8 cellular contexts compared by ENCODE assay signal in genomic region chr2:235390108-235390815, GRCh38.
A peak's percentile ranks its signal among the peaks of the same experiment; 100 is the strongest.
DNase-seq lines count a peak whose midpoint lies in the region; ATAC-seq, FAIRE-seq and TF ChIP-seq lines count a peak whose summit lies in the region.

No MANE protein-coding gene starts in this region.

- H3K9me3 ChIP-seq in CD4-positive, alpha-beta T cell (ENCODE audit: control insufficient read depth, low read length), result no peaks in the 10 kb centered on the region
- no peaks in the 10 kb centered on the region for H3K9me3 ChIP-seq in K562 (replicated peaks; ENCODE audit: control insufficient read depth, insufficient read depth, low read depth, low read length)

- no peaks in the 10 kb centered on the region for H3K79me2 ChIP-seq in K562 (ENCODE audit: control insufficient read depth, insufficient read depth, low read length)

- CTCF ChIA-PET in CD4-positive, alpha-beta T cell (lab: Charles Lee), result no interaction called here
- CTCF ChIA-PET in K562 (lab: Yijun Ruan, JAX; ENCODE audit: low intra/inter-chr PET ratio), result no interaction called here

- no peaks in the 10 kb centered on the region for H3K36me3 ChIP-seq in K562 (ENCODE audit: control insufficient read depth, insufficient read depth, low read length)

- no peak for FAIRE-seq in K562 (lab: Jason Lieb, UNC)

- no peak for TF ChIP-seq CTCF in CD4-positive, alpha-beta T cell (IDR thresholded peaks at IDR 0.05)
- TF ChIP-seq CTCF in K562 (IDR thresholded peaks at IDR 0.05 in 2 of 3, conservative IDR thresholded peaks at IDR 0.05 in 1 of 3; ENCODE audit: insufficient read depth in 2 of 3, low read depth in 1 of 3, low read length in 3 of 3) (no peak), GM13977 (IDR thresholded peaks at IDR 0.05; ENCODE audit: extremely low read depth, insufficient read depth, missing control alignments) (no peak)

- H3K9me1 ChIP-seq in K562 (ENCODE audit: control insufficient read depth, insufficient read depth, low read length), result no peaks in the 10 kb centered on the region

- H3K4me3 ChIP-seq in K562, result no peak overlapping the region

- intact Hi-C loops in CD4-positive, alpha-beta T cell (cut with DNase I, micrococcal nuclease), result no loop called here
- intact Hi-C loops in K562 (cut with micrococcal nuclease), result no loop called here

- peak in 9 of 10 experiments; percentile 2 to 53 (median 10) for DNase-seq in CD4-positive, alpha-beta T cell
- DNase-seq in HCEC 1CT, result peak; percentile 20
- DNase-seq in SK-MEL-5 (ENCODE audit: low read depth, low spot score), result peak; percentile 60
- DNase-seq in K562 (ENCODE audit: extremely low read depth in 1 of 4, low spot score in 3 of 4), result peak in 1 of 4 experiments; percentile 23
- DNase-seq in stimulated activated CD4-positive, alpha-beta T cell treated with anti-CD3 and anti-CD28 coated beads, TNF-alpha, amount 100 ng/mL, for 24 hours (ENCODE audit: low read depth in 3 of 3), result peak in 2 of 3 experiments; percentile 3 to 32
- no peak for DNase-seq in AG20443 (ENCODE audit: low spot score)
- DNase-seq in GM13977 (ENCODE audit: low spot score), result no peak
- no peak for DNase-seq in islet precursor cell

- ATAC-seq in CD4-positive, alpha-beta T cell (ENCODE audit: poor library complexity), result peak; percentile 87
- peak; percentile 70 for ATAC-seq in K562

- no peak overlapping the region for H3K4me2 ChIP-seq in K562 (ENCODE audit: insufficient read depth, low read length)

- peak overlapping the region; percentile 6 for H3K27ac Mint-ChIP-seq in CD4-positive, alpha-beta T cell

- POLR2A ChIA-PET in CD4-positive, alpha-beta T cell (lab: Charles Lee), result no interaction called here
- POLR2A ChIA-PET in K562 (lab: Yijun Ruan, JAX), result interaction anchor here (1.7 kb wide), 1 partner anchor 18 kb away, joined by 8 read pairs; no protein-coding TSS in a partner anchor

- no peaks in the 10 kb centered on the region for H4K20me1 ChIP-seq in K562 (replicated peaks; ENCODE audit: control insufficient read depth, insufficient read depth, low read length)

- no peaks in the 10 kb centered on the region for H3K9me3 Mint-ChIP-seq in CD4-positive, alpha-beta T cell

- in situ Hi-C loops in SK-MEL-5 (cut with HindIII; ENCODE audit: low pct_unique_long_range_greater_than_20kb, low sequenced_read_pairs) (no loop called here), K562 (cut with MboI) (no loop called here), GM13977 (cut with MboI; ENCODE audit: low pct_unique_long_range_greater_than_20kb, low sequenced_read_pairs, unreplicated experiment) (no loop called here)

- H3K27ac ChIP-seq in CD4-positive, alpha-beta T cell (ENCODE audit: low read depth, low read length), result no peak overlapping the region
- no peak overlapping the region for H3K27ac ChIP-seq in K562 (ENCODE audit: extremely low read depth, low read depth, low read length)

- H3K27me3 ChIP-seq in CD4-positive, alpha-beta T cell (ENCODE audit: control insufficient read depth, insufficient read depth, low read length), result no peaks in the 10 kb centered on the region
- H3K27me3 ChIP-seq in K562 (ENCODE audit: control insufficient read depth in 2 of 2, insufficient read depth in 2 of 2, low read length in 2 of 2), result peaks cover 9 to 43% of the 10 kb centered on the region in 2 experiments

- TF ChIP-seq RAD21 in K562 (CRISPR knock-in tag; conservative IDR thresholded peaks at IDR 0.05 in 1 of 2, IDR thresholded peaks at IDR 0.05 in 1 of 2), result no peak

- H3K27me3 Mint-ChIP-seq in CD4-positive, alpha-beta T cell, result peaks cover 4% of the 10 kb centered on the region

- 5% methylated on average over 9 of the region's 13 CpGs for WGBS in K562 (ENCODE audit: insufficient coverage, low coverage, missing lambda C conversion rate)

- TF ChIP-seq EP300 in K562 (IDR thresholded peaks at IDR 0.05; ENCODE audit: low read length), result no peak

- H3K4me1 ChIP-seq in K562 (replicated peaks in 1 of 2; ENCODE audit: control insufficient read depth in 2 of 2, insufficient read depth in 2 of 2, low read length in 2 of 2), result no peaks in the 10 kb centered on the region; a peak in 2 of 5 replicates

- no TSS peak for BruUV-seq in K562 (replicated peaks; lab: Mats Ljungman, UMichigan)

- H2AFZ ChIP-seq in K562 (ENCODE audit: low read depth, low read length), result peak overlapping the region; percentile 63; the same call in 1 of the 2 replicates

- TF ChIP-seq POLR2A in K562 (conservative IDR thresholded peaks at IDR 0.05), result no peak

- no peaks in the 10 kb centered on the region for H3K36me3 Mint-ChIP-seq in CD4-positive, alpha-beta T cell (ENCODE audit: low read depth)

- H3K4me3 Mint-ChIP-seq in CD4-positive, alpha-beta T cell, result peak overlapping the region; percentile 52

- H3K4me1 Mint-ChIP-seq in CD4-positive, alpha-beta T cell (ENCODE audit: low read depth), result peaks cover 18% of the 10 kb centered on the region

- H3K9ac ChIP-seq in K562 (ENCODE audit: insufficient read depth in 1 of 2, low read depth in 2 of 2, low read length in 2 of 2), result no peak overlapping the region

TF ChIP-seq in K562, 482 proteins besides CTCF, POLR2A, EP300 and RAD21 (continues in another document):
- TF ChIP-seq, protein P1, sequence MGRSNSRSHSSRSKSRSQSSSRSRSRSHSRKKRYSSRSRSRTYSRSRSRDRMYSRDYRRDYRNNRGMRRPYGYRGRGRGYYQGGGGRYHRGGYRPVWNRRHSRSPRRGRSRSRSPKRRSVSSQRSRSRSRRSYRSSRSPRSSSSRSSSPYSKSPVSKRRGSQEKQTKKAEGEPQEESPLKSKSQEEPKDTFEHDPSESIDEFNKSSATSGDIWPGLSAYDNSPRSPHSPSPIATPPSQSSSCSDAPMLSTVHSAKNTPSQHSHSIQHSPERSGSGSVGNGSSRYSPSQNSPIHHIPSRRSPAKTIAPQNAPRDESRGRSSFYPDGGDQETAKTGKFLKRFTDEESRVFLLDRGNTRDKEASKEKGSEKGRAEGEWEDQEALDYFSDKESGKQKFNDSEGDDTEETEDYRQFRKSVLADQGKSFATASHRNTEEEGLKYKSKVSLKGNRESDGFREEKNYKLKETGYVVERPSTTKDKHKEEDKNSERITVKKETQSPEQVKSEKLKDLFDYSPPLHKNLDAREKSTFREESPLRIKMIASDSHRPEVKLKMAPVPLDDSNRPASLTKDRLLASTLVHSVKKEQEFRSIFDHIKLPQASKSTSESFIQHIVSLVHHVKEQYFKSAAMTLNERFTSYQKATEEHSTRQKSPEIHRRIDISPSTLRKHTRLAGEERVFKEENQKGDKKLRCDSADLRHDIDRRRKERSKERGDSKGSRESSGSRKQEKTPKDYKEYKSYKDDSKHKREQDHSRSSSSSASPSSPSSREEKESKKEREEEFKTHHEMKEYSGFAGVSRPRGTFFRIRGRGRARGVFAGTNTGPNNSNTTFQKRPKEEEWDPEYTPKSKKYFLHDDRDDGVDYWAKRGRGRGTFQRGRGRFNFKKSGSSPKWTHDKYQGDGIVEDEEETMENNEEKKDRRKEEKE (IDR thresholded peaks at IDR 0.05; ENCODE audit: borderline replicate concordance in 1 of 2, control insufficient read depth in 1 of 2, low read depth in 2 of 2, low read length in 1 of 2), result no peak
- no peak for TF ChIP-seq ZNF263 (CRISPR knock-in tag; IDR thresholded peaks at IDR 0.05; ENCODE audit: borderline replicate concordance)
- peak in 1 of 2 experiments; percentile 28 for TF ChIP-seq NCOA2 (IDR thresholded peaks at IDR 0.05; ENCODE audit: partially characterized antibody in 2 of 2)
- TF ChIP-seq, protein P2, sequence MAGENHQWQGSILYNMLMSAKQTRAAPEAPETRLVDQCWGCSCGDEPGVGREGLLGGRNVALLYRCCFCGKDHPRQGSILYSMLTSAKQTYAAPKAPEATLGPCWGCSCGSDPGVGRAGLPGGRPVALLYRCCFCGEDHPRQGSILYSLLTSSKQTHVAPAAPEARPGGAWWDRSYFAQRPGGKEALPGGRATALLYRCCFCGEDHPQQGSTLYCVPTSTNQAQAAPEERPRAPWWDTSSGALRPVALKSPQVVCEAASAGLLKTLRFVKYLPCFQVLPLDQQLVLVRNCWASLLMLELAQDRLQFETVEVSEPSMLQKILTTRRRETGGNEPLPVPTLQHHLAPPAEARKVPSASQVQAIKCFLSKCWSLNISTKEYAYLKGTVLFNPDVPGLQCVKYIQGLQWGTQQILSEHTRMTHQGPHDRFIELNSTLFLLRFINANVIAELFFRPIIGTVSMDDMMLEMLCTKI (IDR thresholded peaks at IDR 0.05; ENCODE audit: partially characterized antibody), result no peak
- TF ChIP-seq POLR2AphosphoS2 (IDR thresholded peaks at IDR 0.05; ENCODE audit: low read length), result no peak
- TF ChIP-seq SMAD2 (IDR thresholded peaks at IDR 0.05; ENCODE audit: low read depth, low read length), result no peak
- no peak for TF ChIP-seq SUPT5H (IDR thresholded peaks at IDR 0.05)
- TF ChIP-seq CBFA2T3 (IDR thresholded peaks at IDR 0.05), result no peak
- no peak for TF ChIP-seq ZNF507 (tag; conservative IDR thresholded peaks at IDR 0.05)

Comparison
In these comparisons a context has a peak if more than half of its experiments do, and no peak if none do; other contexts are left out.
1. DNase-seq: peak in CD4-positive, alpha-beta T cell (9 of 10), HCEC 1CT (single experiment), SK-MEL-5 (single experiment) and stimulated activated CD4-positive, alpha-beta T cell treated with anti-CD3 and anti-CD28 coated beads, TNF-alpha, amount 100 ng/mL, for 24 hours (2 of 3); none in AG20443 (single experiment), GM13977 (single experiment) and islet precursor cell (single experiment).